ENCODE assay signal across 9 cellular contexts in the genomic region with DNA sequence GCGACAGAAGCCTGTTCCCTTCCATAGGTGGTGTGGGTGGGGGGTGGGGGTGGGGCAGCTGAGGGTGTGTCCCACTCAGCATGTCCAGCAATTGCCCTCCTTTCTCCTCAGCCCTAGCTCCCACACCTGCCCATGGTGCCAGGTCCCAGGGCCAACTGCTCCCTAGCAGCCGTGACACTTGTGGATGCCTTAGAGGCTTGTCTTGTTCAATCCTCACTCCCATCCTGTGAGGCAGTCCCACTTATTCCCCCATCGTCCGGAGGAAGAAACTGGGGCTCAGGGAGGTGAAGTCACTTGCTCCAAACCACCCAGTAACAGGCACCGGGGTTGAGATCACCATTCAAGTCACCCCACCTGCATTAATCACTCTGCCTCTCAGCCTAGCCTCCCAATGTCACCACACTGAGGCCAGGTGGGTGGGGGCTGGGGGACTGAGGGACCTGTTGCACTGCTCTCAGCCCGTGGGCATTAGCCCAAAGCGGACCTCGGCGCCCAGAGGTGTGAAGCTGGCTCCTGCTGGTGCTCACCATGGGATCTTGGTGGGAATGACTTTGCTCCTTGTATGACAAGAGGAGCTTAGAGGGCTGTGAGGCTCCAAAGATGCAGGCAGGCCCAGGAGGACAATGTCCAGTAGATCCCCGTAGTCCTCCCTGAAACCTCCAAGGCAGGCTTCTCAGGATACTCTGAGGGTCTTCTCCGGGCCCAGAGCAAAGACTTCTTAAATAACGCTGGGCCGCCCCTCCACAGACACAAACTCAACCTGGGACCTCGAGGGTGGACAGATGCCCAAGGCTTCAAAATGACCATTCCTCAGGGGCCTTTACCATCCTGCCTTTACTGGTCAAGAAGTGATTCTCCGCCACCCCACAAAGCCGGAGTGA. TPM values are rescaled to one million over a fixed set of nuclear protein-coding genes. Genes with fewer than 3 reads are reported as not detected.
DNase-seq lines count a peak whose midpoint lies in the region; ATAC-seq and TF ChIP-seq lines count a peak whose summit lies in the region.
"Had no signal": no experiment of that assay in that cellular context is flagged by ENCODE, and none has a peak within 500 bp of the region (broad histone marks: within the 10 kb centered on the region; RNA-seq: fewer than 3 reads in every experiment).

No MANE protein-coding gene starts in this region.

- H3K36me3 ChIP-seq in CD8-positive, alpha-beta T cell (ENCODE audit: insufficient read depth, low read length): no peaks in the 10 kb centered on the region
- peaks cover 57% of the 10 kb centered on the region for H3K36me3 ChIP-seq in NT2/D1 (ENCODE audit: insufficient read depth, insufficient read length, low read length)
- H3K36me3 ChIP-seq in endodermal cell (ENCODE audit: control insufficient read depth, insufficient read depth, low read length): peaks cover 46% of the 10 kb centered on the region
- H3K36me3 ChIP-seq in osteoblast (ENCODE audit: insufficient read depth, low read length): peaks cover 27% of the 10 kb centered on the region

- no peaks in the 10 kb centered on the region for H3K9me3 Mint-ChIP-seq in CD8-positive, alpha-beta T cell
- H3K9me3 Mint-ChIP-seq in endodermal cell: no peaks in the 10 kb centered on the region

- peaks cover 40% of the 10 kb centered on the region for H4K20me1 ChIP-seq in osteoblast (ENCODE audit: insufficient read depth, low read length)

- no peak overlapping the region for H3K4me3 ChIP-seq in CD8-positive, alpha-beta T cell (ENCODE audit: low read depth, low read length)
- H3K4me3 ChIP-seq in NT2/D1 (ENCODE audit: insufficient read length, low read depth) (peak overlapping the region; percentile 91), endodermal cell (ENCODE audit: low read length) (peak overlapping the region; percentile 83), osteoblast (ENCODE audit: insufficient read depth, low read length) (peak overlapping the region; percentile 79)

- no peaks in the 10 kb centered on the region for H3K27me3 Mint-ChIP-seq in CD8-positive, alpha-beta T cell (ENCODE audit: low read depth)
- no peaks in the 10 kb centered on the region for H3K27me3 Mint-ChIP-seq in endodermal cell (ENCODE audit: insufficient read depth)

- 91% methylated on average over 14 to 16 of the region's 16 CpGs for WGBS in endodermal cell (ENCODE audit: insufficient coverage in 1 of 2, insufficient read length in 1 of 2), 2 experiments

- intact Hi-C loops in CD8-positive, alpha-beta T cell (cut with DNase I, micrococcal nuclease): loop anchor here in 1 of 2 experiments (10.0 kb wide), 2 partner anchors 153 to 557 kb away; a partner anchor contains a TSS

- H3K4me2 ChIP-seq in osteoblast (ENCODE audit: insufficient read depth, low read length): peak overlapping the region; percentile 95

- H3K9ac ChIP-seq in NT2/D1 (ENCODE audit: insufficient read length, low read depth): peak overlapping the region; percentile 96
- H3K9ac ChIP-seq in endodermal cell (ENCODE audit: extremely low read depth, low read length, poor library complexity, severe bottlenecking): peak overlapping the region; percentile 75

- H2AFZ ChIP-seq in osteoblast (ENCODE audit: low read length): no peak overlapping the region

- CTCF ChIA-PET in CD8-positive, alpha-beta T cell (lab: Charles Lee): no interaction called here

- H3K9me3 ChIP-seq in CD8-positive, alpha-beta T cell (ENCODE audit: low read length): no peaks in the 10 kb centered on the region
- H3K9me3 ChIP-seq in NT2/D1 (ENCODE audit: insufficient read depth, low read length) (no peaks in the 10 kb centered on the region), endodermal cell (ENCODE audit: control insufficient read depth, low read length) (no peaks in the 10 kb centered on the region), osteoblast (ENCODE audit: low read depth, low read length) (no peaks in the 10 kb centered on the region)

- peaks cover 18% of the 10 kb centered on the region for H3K4me1 ChIP-seq in CD8-positive, alpha-beta T cell (ENCODE audit: insufficient read depth, low read length)
- H3K4me1 ChIP-seq in NT2/D1 (ENCODE audit: insufficient read depth, insufficient read length) (peaks cover 27% of the 10 kb centered on the region), endodermal cell (ENCODE audit: control insufficient read depth, insufficient read depth, low read length) (peaks cover 5% of the 10 kb centered on the region), osteoblast (ENCODE audit: insufficient read depth, low read length) (peaks cover 42% of the 10 kb centered on the region)

- H3K4me1 Mint-ChIP-seq in CD8-positive, alpha-beta T cell (ENCODE audit: low read depth): peaks cover 18% of the 10 kb centered on the region
- peaks cover 7% of the 10 kb centered on the region for H3K4me1 Mint-ChIP-seq in endodermal cell

- peak overlapping the region; percentile 73 for H3K4me3 Mint-ChIP-seq in CD8-positive, alpha-beta T cell
- H3K4me3 Mint-ChIP-seq in endodermal cell: peak overlapping the region; percentile 71

- TF ChIP-seq CTCF in CD8-positive, alpha-beta T cell (IDR thresholded peaks at IDR 0.05): no peak
- TF ChIP-seq CTCF in endodermal cell (conservative IDR thresholded peaks at IDR 0.05): no peak
- TF ChIP-seq CTCF in osteoblast (IDR thresholded peaks at IDR 0.05; ENCODE audit: extremely low read depth, low read depth, low read length): no peak

- no peak overlapping the region for H3K27ac ChIP-seq in CD8-positive, alpha-beta T cell (ENCODE audit: low read depth, low read length)
- H3K27ac ChIP-seq in endodermal cell (ENCODE audit: low read depth, low read length) (peak overlapping the region; percentile 88), osteoblast (ENCODE audit: low read depth, low read length) (peak overlapping the region; percentile 58)

- POLR2A ChIA-PET in CD8-positive, alpha-beta T cell (lab: Charles Lee): no interaction called here

- peak in 1 of 7 experiments; percentile 22 for DNase-seq in CD8-positive, alpha-beta T cell
- DNase-seq in NT2/D1 (ENCODE audit: low read depth, low spot score) (no peak), endodermal cell (no peak), osteoblast (ENCODE audit: insufficient read length, low spot score, missing footprints) (peak; percentile 88), putamen (ENCODE audit: low spot score) (no peak)
- DNase-seq in activated naive CD4-positive, alpha-beta T cell treated with Interleukin-2 at 50 U/mL for 16 hours: no peak
- DNase-seq: midbrain had no signal

- H3K36me3 Mint-ChIP-seq in CD8-positive, alpha-beta T cell: peaks cover 4% of the 10 kb centered on the region
- H3K36me3 Mint-ChIP-seq in endodermal cell (ENCODE audit: low read depth): peaks cover 18% of the 10 kb centered on the region

- peak overlapping the region; percentile 41 for H3K27ac Mint-ChIP-seq in CD8-positive, alpha-beta T cell
- H3K27ac Mint-ChIP-seq in endodermal cell: peak overlapping the region; percentile 35

- no peaks in the 10 kb centered on the region for H3K27me3 ChIP-seq in CD8-positive, alpha-beta T cell (ENCODE audit: insufficient read depth, low read length)
- H3K27me3 ChIP-seq in NT2/D1 (ENCODE audit: insufficient read depth, insufficient read length): no peaks in the 10 kb centered on the region
- H3K27me3 ChIP-seq in endodermal cell (ENCODE audit: control insufficient read depth, insufficient read depth, low read length, poor library complexity, severe bottlenecking): no peaks in the 10 kb centered on the region
- no peaks in the 10 kb centered on the region for H3K27me3 ChIP-seq in osteoblast (ENCODE audit: insufficient read depth, low read length)

- peaks cover 49% of the 10 kb centered on the region for H3K79me2 ChIP-seq in osteoblast (ENCODE audit: insufficient read depth, low read length)

- ATAC-seq in CD8-positive, alpha-beta T cell: no peak
- ATAC-seq in HG02970 (IDR thresholded peaks at IDR 0.05; ENCODE audit: low FRiP score, unreplicated experiment) (no peak), HG02840 (IDR thresholded peaks at IDR 0.05; ENCODE audit: low FRiP score, unreplicated experiment) (no peak)

RNA-seq across cellular contexts. Expression of a gene that starts 1.8 kb away (rescaled TPM):
- total RNA-seq in CD8-positive, alpha-beta T cell: 1 to 10 TPM; 4.8 to 6.7 TPM
- 100 to 1,000 TPM; 288 to 341 TPM for total RNA-seq in endodermal cell
- 361 TPM for polyA plus RNA-seq in endodermal cell (2013, experiment 1 of 2)
- polyA plus RNA-seq in endodermal cell (2013, experiment 2 of 2): 348 TPM
- 45.4 and 52.5 TPM in 2 replicates for total RNA-seq in osteoblast

RNA-seq across cellular contexts. Expression of a gene that starts 4.5 kb away (rescaled TPM):
- 1 to 10 TPM; 5.2 to 6.8 TPM for total RNA-seq in CD8-positive, alpha-beta T cell
- total RNA-seq in endodermal cell (10 to 100 TPM; 28.1 to 34.1 TPM), osteoblast (6.5 and 8.3 TPM in 2 replicates)
- polyA plus RNA-seq in endodermal cell (2013, experiment 1 of 2): 36.0 TPM
- 36.8 TPM for polyA plus RNA-seq in endodermal cell (2013, experiment 2 of 2)

RNA-seq across cellular contexts. Expression of a gene that starts 36.7 kb away (rescaled TPM):
- under 1 TPM; 0.33 to 0.46 TPM for total RNA-seq in CD8-positive, alpha-beta T cell
- under 1 TPM; 0.24 to 0.55 TPM for total RNA-seq in endodermal cell
- 0.21 TPM for polyA plus RNA-seq in endodermal cell (2013, experiment 1 of 2)
- polyA plus RNA-seq in endodermal cell (2013, experiment 2 of 2): 0.04 TPM
- total RNA-seq in osteoblast: 0.59 and 1.1 TPM in 2 replicates
